ENCODE assay signal across 16 cellular contexts in genomic region chr9:13113201-13113600, GRCh38.
DNase-seq lines count a peak whose midpoint lies in the region; ATAC-seq and TF ChIP-seq lines count a peak whose summit lies in the region.
"Had no signal": no experiment of that assay in that cellular context is flagged by ENCODE, and none has a peak within 500 bp of the region (broad histone marks: within the 10 kb centered on the region; RNA-seq: fewer than 3 reads in every experiment).

No MANE protein-coding gene starts in this region.

- no peaks in the 10 kb centered on the region for H3K4me1 ChIP-seq in CD8-positive, alpha-beta memory T cell (ENCODE audit: insufficient read depth, low read length)

- H3K36me3 Mint-ChIP-seq in CD8-positive, alpha-beta memory T cell = no peaks in the 10 kb centered on the region

- H3K4me3 Mint-ChIP-seq in CD8-positive, alpha-beta memory T cell = no peak overlapping the region
- H3K4me3 Mint-ChIP-seq: activated CD8-positive, alpha-beta T cell treated with anti-CD3 and anti-CD28 coated beads, Interleukin-2, amount 10 ng/mL, durations not matched to agents 7 days and 5 days; stimulated activated naive CD8-positive, alpha-beta T cell treated with anti-CD3 and anti-CD28 coated beads, Interleukin-15, Interleukin-2, amounts not matched to agents 100 ng/mL and 50 ng/mL, for 24 hours had no signal

- DNase-seq in AG04450 (ENCODE audit: low read depth, low spot score) (peak; percentile 16), HFF-Myc (ENCODE audit: extremely low read depth, low read depth) (peak; percentile 42), amniotic stem cell (lab: John Stamatoyannopoulos, UW) (peak; percentile 9), fibroblast of peridontal ligament (ENCODE audit: extremely low read depth) (peak; percentile 82), T-helper 9 cell (no peak)
- DNase-seq in CD8-positive, alpha-beta memory T cell = no peak
- DNase-seq: activated CD8-positive, alpha-beta T cell treated with anti-CD3 and anti-CD28 coated beads, Interleukin-2, amount 10 ng/mL, durations not matched to agents 7 days and 5 days; aorta; heart right ventricle; left cardiac atrium; uterus had no signal

- CTCF ChIA-PET in AG04450 (lab: Charles Lee) = interaction anchor here (1.1 to 2.4 kb wide), 4 partner anchors 22 to 394 kb away, joined by 3 to 10 read pairs (median 4); no protein-coding TSS in a partner anchor
- CTCF ChIA-PET in CD8-positive, alpha-beta memory T cell (lab: Charles Lee) = no interaction called here

- POLR2A ChIA-PET in AG04450 (lab: Yijun Ruan, JAX) = no interaction called here
- POLR2A ChIA-PET in CD8-positive, alpha-beta memory T cell (lab: Charles Lee) = no interaction called here

- no peaks in the 10 kb centered on the region for H3K36me3 ChIP-seq in CD8-positive, alpha-beta memory T cell (ENCODE audit: insufficient read depth, low read length)
- H3K36me3 ChIP-seq: uterus had no signal

- H3K9me3 ChIP-seq in AG04450 (ENCODE audit: control insufficient read depth, insufficient read depth, low read length) = no peaks in the 10 kb centered on the region
- no peaks in the 10 kb centered on the region for H3K9me3 ChIP-seq in CD8-positive, alpha-beta memory T cell (ENCODE audit: low read length)
- H3K9me3 ChIP-seq: heart right ventricle, uterus had no signal

- TF ChIP-seq CTCF in AG04450 (IDR thresholded peaks at IDR 0.05; ENCODE audit: low read depth, low read length) = no peak
- no peak for TF ChIP-seq CTCF in HFF-Myc (IDR thresholded peaks at IDR 0.05; ENCODE audit: low read depth, low read length, missing control alignments)

- H3K27ac ChIP-seq in AG04450 (ENCODE audit: low read depth, low read length) = no peak overlapping the region
- no peak overlapping the region for H3K27ac ChIP-seq in CD8-positive, alpha-beta memory T cell (ENCODE audit: low read depth, low read length)
- H3K27ac ChIP-seq: heart right ventricle, SK-N-MC, uterus had no signal

- H3K27me3 Mint-ChIP-seq in CD8-positive, alpha-beta memory T cell = no peaks in the 10 kb centered on the region
- H3K27me3 Mint-ChIP-seq: stimulated activated naive CD8-positive, alpha-beta T cell treated with anti-CD3 and anti-CD28 coated beads, Interleukin-15, Interleukin-2, amounts not matched to agents 100 ng/mL and 50 ng/mL, for 24 hours had no signal

- H3K27ac Mint-ChIP-seq in CD8-positive, alpha-beta memory T cell = no peak overlapping the region
- H3K27ac Mint-ChIP-seq: activated CD8-positive, alpha-beta T cell treated with anti-CD3 and anti-CD28 coated beads, Interleukin-2, amount 10 ng/mL, durations not matched to agents 7 days and 5 days; stimulated activated naive CD8-positive, alpha-beta T cell treated with anti-CD3 and anti-CD28 coated beads, Interleukin-15, Interleukin-2, amounts not matched to agents 100 ng/mL and 50 ng/mL, for 24 hours had no signal

- H3K9me3 Mint-ChIP-seq in CD8-positive, alpha-beta memory T cell = peaks cover 3 to 18% (median 8%) of the 10 kb centered on the region in 5 donors
- H3K9me3 Mint-ChIP-seq: stimulated activated naive CD8-positive, alpha-beta T cell treated with anti-CD3 and anti-CD28 coated beads, Interleukin-15, Interleukin-2, amounts not matched to agents 100 ng/mL and 50 ng/mL, for 24 hours had no signal

- no peaks in the 10 kb centered on the region for H3K4me1 Mint-ChIP-seq in CD8-positive, alpha-beta memory T cell

- no peak overlapping the region for H3K4me3 ChIP-seq in AG04450 (ENCODE audit: low read depth, low read length)
- no peak overlapping the region for H3K4me3 ChIP-seq in HFF-Myc (replicated peaks; ENCODE audit: low read depth, low read length)
- H3K4me3 ChIP-seq in CD8-positive, alpha-beta memory T cell (ENCODE audit: low read length) = no peak overlapping the region
- H3K4me3 ChIP-seq: heart right ventricle, SK-N-MC, smooth muscle cell, uterus had no signal

- ATAC-seq in HG02938 (IDR thresholded peaks at IDR 0.05; ENCODE audit: unreplicated experiment) (no peak), HG03196 (IDR thresholded peaks at IDR 0.05; ENCODE audit: unreplicated experiment) (no peak)
- ATAC-seq: activated CD8-positive, alpha-beta T cell treated with anti-CD3 and anti-CD28 coated beads, Interleukin-2, amount 10 ng/mL, durations not matched to agents 7 days and 5 days; heart right ventricle had no signal

- H3K27me3 ChIP-seq in AG04450 (ENCODE audit: control insufficient read depth, insufficient read depth, low read length) = no peaks in the 10 kb centered on the region
- no peaks in the 10 kb centered on the region for H3K27me3 ChIP-seq in CD8-positive, alpha-beta memory T cell (ENCODE audit: insufficient read depth, low read length, poor library complexity, severe bottlenecking)
- H3K27me3 ChIP-seq: heart right ventricle, uterus had no signal

Comparison
In these comparisons a context has a peak if more than half of its experiments do, and no peak if none do; other contexts are left out.
1. DNase-seq: peak in AG04450 (single experiment), HFF-Myc (single experiment), amniotic stem cell (single experiment) and fibroblast of peridontal ligament (single experiment); none in CD8-positive, alpha-beta memory T cell (0 of 5) and T-helper 9 cell (single experiment).